8 cellular contexts compared by ENCODE assay signal in the genomic region with DNA sequence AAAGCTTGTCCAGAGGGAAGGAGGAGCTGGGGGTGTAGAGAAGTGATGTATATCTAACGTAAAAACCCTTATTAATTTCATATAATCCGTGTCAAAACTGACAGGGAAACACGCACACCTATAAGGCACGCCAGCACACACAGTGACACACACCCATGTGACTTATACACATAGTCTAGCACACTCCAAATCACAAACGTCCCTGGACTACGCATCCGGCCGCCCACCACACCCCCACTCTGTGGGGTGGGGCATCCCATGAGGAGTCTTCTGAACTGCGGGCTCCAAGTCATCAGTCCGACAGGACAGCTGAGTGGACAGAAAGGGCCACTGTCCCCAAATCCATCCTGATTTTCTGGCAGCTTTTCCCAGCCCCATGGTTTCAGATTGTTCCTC. TPM values are rescaled to one million over a fixed set of nuclear protein-coding genes. Genes with fewer than 3 reads are reported as not detected.
DNase-seq lines count a peak whose midpoint lies in the region; ATAC-seq and TF ChIP-seq lines count a peak whose summit lies in the region.

No MANE protein-coding gene starts in this region.

- peak overlapping the region; percentile 89 for H3K27ac ChIP-seq in A673 (ENCODE audit: low read depth, low read length, poor library complexity, severe bottlenecking)
- H3K27ac ChIP-seq in foreskin keratinocyte, result peak overlapping the region; percentile 88

- H3K27me3 ChIP-seq in A673 (replicated peaks; ENCODE audit: insufficient read depth, low read depth, low read length, poor library complexity) (no peaks in the 10 kb centered on the region), foreskin keratinocyte (no peaks in the 10 kb centered on the region)

- H3K9me3 ChIP-seq in A673 (ENCODE audit: low read depth, low read length, poor library complexity, severe bottlenecking), result no peaks in the 10 kb centered on the region

- H3K36me3 Mint-ChIP-seq in activated T-helper 17 cell treated with anti-CD3 and anti-CD28 coated beads, Interleukin-2, amount 50 U/mL, for 72 hours (ENCODE audit: low read depth), result peaks cover 51% of the 10 kb centered on the region
- H3K36me3 Mint-ChIP-seq in type B pancreatic cell, result peaks cover 16% of the 10 kb centered on the region

- peak overlapping the region; percentile 76 for H3K4me3 Mint-ChIP-seq in activated T-helper 17 cell treated with anti-CD3 and anti-CD28 coated beads, Interleukin-2, amount 50 U/mL, for 72 hours
- H3K4me3 Mint-ChIP-seq in type B pancreatic cell, result peak overlapping the region; percentile 90

- H3K27me3 Mint-ChIP-seq in activated T-helper 17 cell treated with anti-CD3 and anti-CD28 coated beads, Interleukin-2, amount 50 U/mL, for 72 hours, result no peaks in the 10 kb centered on the region
- H3K27me3 Mint-ChIP-seq in type B pancreatic cell, result no peaks in the 10 kb centered on the region

- H3K9me3 Mint-ChIP-seq in activated T-helper 17 cell treated with anti-CD3 and anti-CD28 coated beads, Interleukin-2, amount 50 U/mL, for 72 hours, result no peaks in the 10 kb centered on the region
- H3K9me3 Mint-ChIP-seq in type B pancreatic cell, result no peaks in the 10 kb centered on the region

- no peak for TF ChIP-seq CTCF in A673 (conservative IDR thresholded peaks at IDR 0.05; ENCODE audit: low read depth, low read length)
- no peak for TF ChIP-seq CTCF in GM20000 (IDR thresholded peaks at IDR 0.05; ENCODE audit: extremely low read depth, missing control alignments)
- TF ChIP-seq CTCF in foreskin keratinocyte (conservative IDR thresholded peaks at IDR 0.05), result no peak
- no peak for TF ChIP-seq CTCF in omental fat pad (IDR thresholded peaks at IDR 0.05)
- TF ChIP-seq CTCF in type B pancreatic cell (conservative IDR thresholded peaks at IDR 0.05), result no peak

- peak overlapping the region; percentile 88 for H3K4me3 ChIP-seq in A673 (ENCODE audit: low read depth, low read length, poor library complexity, severe bottlenecking)

- H3K36me3 ChIP-seq in A673 (ENCODE audit: insufficient read depth, low read length, poor library complexity, severe bottlenecking), result peaks cover 14% of the 10 kb centered on the region

- peak overlapping the region; percentile 69 for H3K27ac Mint-ChIP-seq in activated T-helper 17 cell treated with anti-CD3 and anti-CD28 coated beads, Interleukin-2, amount 50 U/mL, for 72 hours
- peak overlapping the region; percentile 88 for H3K27ac Mint-ChIP-seq in type B pancreatic cell

- POLR2A ChIA-PET in A673 (lab: Charles Lee; ENCODE audit: low non-redundant PET), result interaction anchor here (0.6 kb wide), 2 partner anchors 28 to 37 kb away, joined by 3 read pairs; no protein-coding TSS in a partner anchor

- H3K4me1 ChIP-seq in A673 (ENCODE audit: insufficient read depth, low read length, poor library complexity, severe bottlenecking) (peaks cover 28% of the 10 kb centered on the region), foreskin keratinocyte (peaks cover 6% of the 10 kb centered on the region)

- CTCF ChIA-PET in A673 (lab: Charles Lee), result interaction anchor here (0.6 kb wide), 1 partner anchor 10 kb away, joined by 3 read pairs; no protein-coding TSS in a partner anchor

- intact Hi-C loops in A673 (cut with micrococcal nuclease; ENCODE audit: unreplicated experiment), result no loop called here

- no TSS peak for BruUV-seq in A673 (replicated peaks; lab: Mats Ljungman, UMichigan)

- DNase-seq in A673 (ENCODE audit: low spot score) (no peak), GM20000 (ENCODE audit: low spot score) (peak; percentile 69), NCI-H748 treated with DMSO at 0.1 percent for 48 hours (lab: John Stamatoyannopoulos, UW) (peak; percentile 6), foreskin keratinocyte (peak; percentile 40 to 65), omental fat pad (ENCODE audit: low spot score) (no peak), type B pancreatic cell (ENCODE audit: extremely low spot score, unreplicated experiment) (no peak)

- H3K4me1 Mint-ChIP-seq in activated T-helper 17 cell treated with anti-CD3 and anti-CD28 coated beads, Interleukin-2, amount 50 U/mL, for 72 hours, result peaks cover 40% of the 10 kb centered on the region
- H3K4me1 Mint-ChIP-seq in type B pancreatic cell (ENCODE audit: unreplicated experiment), result peaks cover 50% of the 10 kb centered on the region

- ATAC-seq in activated T-helper 17 cell treated with anti-CD3 and anti-CD28 coated beads, Interleukin-2, amount 50 U/mL, for 72 hours (replicated peaks), result peak; percentile 86
- ATAC-seq in foreskin keratinocyte (peak; percentile 83), omental fat pad (ENCODE audit: low FRiP score) (peak; percentile 83), GM21526 (IDR thresholded peaks at IDR 0.05; ENCODE audit: low FRiP score, unreplicated experiment) (no peak)

RNA-seq across cellular contexts. Expression of a gene that starts 0.8 kb away (rescaled TPM):
- 69.6 and 87.7 TPM in 2 replicates for total RNA-seq in A673 (2021)
- total RNA-seq in activated T-helper 17 cell treated with anti-CD3 and anti-CD28 coated beads, Interleukin-2, amount 50 U/mL, for 72 hours, result 10 to 100 TPM; 48.7 to 49.4 TPM
- total RNA-seq in foreskin keratinocyte, result 167 and 176 TPM in 2 replicates
- 165 and 172 TPM in 2 replicates for polyA plus RNA-seq in foreskin keratinocyte
- 100 to 1,000 TPM in 3 of 4 donors, 10 to 100 TPM in 1; 89.1 to 214 (median 153) TPM for total RNA-seq in omental fat pad
- 67.7 and 72.8 TPM in 2 replicates for total RNA-seq in type B pancreatic cell (ENCODE audit: low replicate concordance)

RNA-seq across cellular contexts. Expression of a gene that starts 15.6 kb away (rescaled TPM):
- not detected in 2 replicates for total RNA-seq in A673 (2021)
- not detected for total RNA-seq in activated T-helper 17 cell treated with anti-CD3 and anti-CD28 coated beads, Interleukin-2, amount 50 U/mL, for 72 hours
- total RNA-seq in foreskin keratinocyte, result not detected in 2 replicates
- polyA plus RNA-seq in foreskin keratinocyte, result not detected in 2 replicates
- under 1 TPM in 2 of 4 donors, not detected in 2; 0.48 to 0.69 TPM for total RNA-seq in omental fat pad
- total RNA-seq in type B pancreatic cell (ENCODE audit: low replicate concordance), result 0.46 and 1.4 TPM in 2 replicates

RNA-seq across cellular contexts. Expression of a gene that starts 54.6 kb away (rescaled TPM):
- total RNA-seq in A673 (2021), result not detected in 2 replicates
- total RNA-seq in activated T-helper 17 cell treated with anti-CD3 and anti-CD28 coated beads, Interleukin-2, amount 50 U/mL, for 72 hours, result under 1 TPM in 1 of 2 donors, not detected in 1; 0.48 TPM
- total RNA-seq in foreskin keratinocyte, result not detected in 2 replicates
- not detected in 2 replicates for polyA plus RNA-seq in foreskin keratinocyte
- 1 to 10 TPM in 1 of 4 donors, under 1 TPM in 1, not detected in 2; 0.47 to 1.6 TPM for total RNA-seq in omental fat pad
- 0.27 and 1.3 TPM in 2 replicates for total RNA-seq in type B pancreatic cell (ENCODE audit: low replicate concordance)

RNA-seq across cellular contexts. Expression of a gene that starts 56.4 kb away (rescaled TPM):
- total RNA-seq in A673 (2021), result 108 and 115 TPM in 2 replicates
- total RNA-seq in activated T-helper 17 cell treated with anti-CD3 and anti-CD28 coated beads, Interleukin-2, amount 50 U/mL, for 72 hours, result 100 to 1,000 TPM; 126 to 175 TPM
- 53.6 and 53.7 TPM in 2 replicates for total RNA-seq in foreskin keratinocyte
- polyA plus RNA-seq in foreskin keratinocyte, result 23.9 and 26.5 TPM in 2 replicates
- total RNA-seq in omental fat pad, result 100 to 1,000 TPM; 101 to 164 (median 134) TPM
- 127 and 154 TPM in 2 replicates for total RNA-seq in type B pancreatic cell (ENCODE audit: low replicate concordance)

Comparison
In these comparisons a context has a peak if more than half of its experiments do, and no peak if none do; other contexts are left out.
1. DNase-seq: peak in GM20000 (single experiment), NCI-H748 treated with DMSO at 0.1 percent for 48 hours (single experiment) and foreskin keratinocyte (2 of 2); none in A673 (single experiment), omental fat pad (single experiment) and type B pancreatic cell (single experiment).